In the genomic region with DNA sequence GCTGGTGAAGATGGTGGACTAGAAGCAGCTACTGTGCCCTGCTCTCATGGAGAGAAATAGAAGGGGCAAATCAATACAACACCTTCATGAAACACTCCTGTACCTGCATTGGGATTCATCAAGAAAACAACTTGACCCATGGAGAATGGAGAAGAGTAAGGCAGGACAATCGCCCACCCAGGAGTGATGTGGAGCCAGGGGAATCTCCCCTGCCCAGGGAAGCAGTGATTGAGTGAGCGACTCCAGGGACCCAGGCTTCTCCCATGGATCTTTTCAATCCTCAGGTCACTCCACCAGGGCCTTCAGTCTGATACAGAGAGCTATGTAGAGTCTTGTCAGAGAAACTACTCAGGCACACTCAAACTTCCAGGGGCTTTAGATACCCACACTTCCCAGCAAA, we compare ENCODE assay signal across 34 cellular contexts.
"Had no signal": no experiment of that assay in that cellular context is flagged by ENCODE, and none has a peak within 500 bp of the region (broad histone marks: within the 10 kb centered on the region; RNA-seq: fewer than 3 reads in every experiment).

No MANE protein-coding gene starts in this region.

- H3K27me3 ChIP-seq: MG63 had no signal

- H3K4me3 ChIP-seq: MG63 had no signal

- DNase-seq: Karpas-422, Kasumi-1, MG63, MM.1S, MV-4-11, NCI-H1048, NCI-H1092, NCI-H1092 treated with DMSO at 0.1 percent for 48 hours, NCI-H1105, NCI-H1105 treated with DMSO at 0.1 percent for 48 hours, NCI-H1417, NCI-H1417 treated with DMSO at 0.1 percent for 48 hours, NCI-H1436, NCI-H1436 treated with DMSO at 0.1 percent for 48 hours, NCI-H146, NCI-H1694, NCI-H1694 treated with DMSO at 0.1 percent for 48 hours, NCI-H187, NCI-H187 treated with DMSO at 0.1 percent for 48 hours, NCI-H1930, NCI-H2029, NCI-H2029 treated with DMSO at 0.1 percent for 48 hours, NCI-H2081, NCI-H2081 treated with DMSO at 0.1 percent for 48 hours, NCI-H2107, NCI-H2171, NCI-H2171 treated with DMSO at 0.1 percent for 48 hours, NCI-H2227 treated with DMSO at 0.1 percent for 48 hours, NCI-H226, NCI-H345, NCI-H446, NCI-H446 treated with DMSO at 0.1 percent for 48 hours, NCI-H510A, NCI-H510A treated with DMSO at 0.1 percent for 48 hours had no signal

- H3K36me3 ChIP-seq: MG63 had no signal
